In genomic region chr17:38606646-38607611, GRCh38 we compare ENCODE assay signal across 8 cellular contexts. TPM values are rescaled to one million over a fixed set of nuclear protein-coding genes. Genes with fewer than 3 reads are reported as not detected.
DNase-seq lines count a peak whose midpoint lies in the region; ATAC-seq and TF ChIP-seq lines count a peak whose summit lies in the region.

No MANE protein-coding gene starts in this region.

- H3K27me3 Mint-ChIP-seq in nephron progenitor cell (ENCODE audit: low read depth, poor library complexity): peaks cover 91% of the 10 kb centered on the region

- no peaks in the 10 kb centered on the region for H3K36me3 Mint-ChIP-seq in nephron progenitor cell (ENCODE audit: low read depth)

- H3K9me2 ChIP-seq in Karpas-422 (replicated peaks; ENCODE audit: insufficient read depth, low read length): no peaks in the 10 kb centered on the region

- peaks cover 40% of the 10 kb centered on the region for H3K4me1 Mint-ChIP-seq in nephron progenitor cell

- H3K9ac ChIP-seq in duodenal mucosa (ENCODE audit: low read depth in 1 of 2, low read length in 2 of 2) (peak overlapping the region in 1 of 2 donors; percentile 1), Karpas-422 (ENCODE audit: low read length) (no peak overlapping the region)

- TF ChIP-seq CTCF in nephron progenitor cell (IDR thresholded peaks at IDR 0.05): peak; percentile 5

- H3K27me3 ChIP-seq in duodenal mucosa (ENCODE audit: control insufficient read depth in 1 of 2, insufficient read depth in 2 of 2, low read length in 2 of 2) (peaks cover 25 to 33% of the 10 kb centered on the region in 2 donors), Karpas-422 (ENCODE audit: low read length) (no peaks in the 10 kb centered on the region; the same call in 1 of the 2 replicates)

- H3K27ac ChIP-seq in duodenal mucosa (ENCODE audit: low read depth, low read length): no peak overlapping the region
- no peak overlapping the region for H3K27ac ChIP-seq in Karpas-422 (ENCODE audit: low read length)

- H3K4me2 ChIP-seq in Karpas-422 (ENCODE audit: low read depth, low read length, poor library complexity, severe bottlenecking): no peak overlapping the region

- H3K9me3 Mint-ChIP-seq in nephron progenitor cell: peaks cover 13% of the 10 kb centered on the region

- no peak overlapping the region for H3K27ac Mint-ChIP-seq in nephron progenitor cell

- H3K4me3 ChIP-seq in duodenal mucosa (ENCODE audit: low read depth in 1 of 2, low read length in 2 of 2) (peak overlapping the region; percentile 66 to 72), Karpas-422 (ENCODE audit: low read length) (no peak overlapping the region)

- peaks cover 15 to 16% of the 10 kb centered on the region in 2 donors for H3K4me1 ChIP-seq in duodenal mucosa (ENCODE audit: control insufficient read depth in 1 of 2, insufficient read depth in 2 of 2, low read length in 2 of 2)
- peaks cover 10% of the 10 kb centered on the region for H3K4me1 ChIP-seq in Karpas-422 (ENCODE audit: low read length)

- no peak overlapping the region for H2AFZ ChIP-seq in Karpas-422 (ENCODE audit: low read length)

- H3K9me3 ChIP-seq in duodenal mucosa (ENCODE audit: control insufficient read depth in 1 of 2, low read length in 2 of 2) (peaks cover 0 to 3% of the 10 kb centered on the region in 2 donors), Karpas-422 (ENCODE audit: low read length) (peaks cover 3% of the 10 kb centered on the region)

- no peak for ATAC-seq in HG02610 (IDR thresholded peaks at IDR 0.05; ENCODE audit: unreplicated experiment)

- H4K20me1 ChIP-seq in Karpas-422 (ENCODE audit: insufficient read depth, low read depth, low read length): no peaks in the 10 kb centered on the region

- H3K36me3 ChIP-seq in duodenal mucosa (ENCODE audit: control insufficient read depth in 1 of 2, insufficient read depth in 2 of 2, low read length in 2 of 2) (no peaks in the 10 kb centered on the region), Karpas-422 (ENCODE audit: insufficient read depth, low read length) (0 out of 2 replicates have a peak, but pooled peaks cover under 1% of the 10 kb centered on the region)

- H3K79me2 ChIP-seq in Karpas-422 (ENCODE audit: low read length): no peaks in the 10 kb centered on the region

- peak in 12 of 14 donors; percentile 54 to 90 (median 80) for DNase-seq in C1 segment of cervical spinal cord (lab: John Stamatoyannopoulos, UW)
- peak; percentile 49 for DNase-seq in NCI-H2029 (lab: John Stamatoyannopoulos, UW)
- DNase-seq in nephron progenitor cell: no peak
- DNase-seq in Karpas-422: no peak
- DNase-seq in Kasumi-1 (lab: John Stamatoyannopoulos, UW): no peak
- DNase-seq in dermis blood vessel endothelial cell: no peak

- H3K4me3 Mint-ChIP-seq in nephron progenitor cell: peak overlapping the region; percentile 63

RNA-seq across cellular contexts. Expression of gene SRCIN1, which starts 1.2 kb away (rescaled TPM):
- 0.14 and 0.86 TPM in 2 replicates for total RNA-seq in Karpas-422 (2014; rRNA removed; shearing (Covaris generic); ENCODE audit: low replicate concordance)
- total RNA-seq in dermis blood vessel endothelial cell: under 0.01 and 0.14 TPM in 2 replicates

Comparison
In these comparisons a context has a peak if more than half of its experiments do, and no peak if none do; other contexts are left out.
1. DNase-seq: peak in C1 segment of cervical spinal cord (12 of 14) and NCI-H2029 (single experiment); none in nephron progenitor cell (single experiment), Karpas-422 (single experiment), Kasumi-1 (0 of 2) and dermis blood vessel endothelial cell (single experiment).